Comparison of ENCODE assay signal across 23 cellular contexts in genomic region chr7:157641866-157642265, GRCh38.
DNase-seq lines count a peak whose midpoint lies in the region; ATAC-seq, FAIRE-seq and TF ChIP-seq lines count a peak whose summit lies in the region.
"Had no signal": no experiment of that assay in that cellular context is flagged by ENCODE, and none has a peak within 500 bp of the region (broad histone marks: within the 10 kb centered on the region; RNA-seq: fewer than 3 reads in every experiment).

No MANE protein-coding gene starts in this region.

- peaks cover 14 to 25% of the 10 kb centered on the region in 2 donors for H3K27me3 Mint-ChIP-seq in natural killer cell treated with Interleukin-12 subunit alpha and Interleukin-12 subunit beta and Interleukin-15 and Interleukin-18, amount 100 ng/mL, for 72 hours
- H3K27me3 Mint-ChIP-seq in natural killer cell (ENCODE audit: low read depth in 2 of 2) (peaks cover 18 to 23% of the 10 kb centered on the region in 2 donors), neural progenitor cell (ENCODE audit: insufficient read depth, low read depth) (peaks cover 11% of the 10 kb centered on the region)

- peaks cover 10% of the 10 kb centered on the region for H3K36me3 Mint-ChIP-seq in natural killer cell treated with Interleukin-12 subunit alpha and Interleukin-12 subunit beta and Interleukin-15 and Interleukin-18, amount 100 ng/mL, for 72 hours
- H3K36me3 Mint-ChIP-seq in natural killer cell (no peaks in the 10 kb centered on the region), neural progenitor cell (peaks cover 80% of the 10 kb centered on the region)

- no peaks in the 10 kb centered on the region for H3F3A ChIP-seq in neural progenitor cell (ENCODE audit: low read depth)

- H3K36me3 ChIP-seq in neural progenitor cell (peaks cover 3% of the 10 kb centered on the region), pancreas (no peaks in the 10 kb centered on the region)
- H3K36me3 ChIP-seq: BLaER1 had no signal

- no peaks in the 10 kb centered on the region for H3K79me2 ChIP-seq in neural progenitor cell (ENCODE audit: low read depth)

- H3K9ac ChIP-seq in neural progenitor cell = no peak overlapping the region
- H3K9ac ChIP-seq: BLaER1 had no signal

- H3K27ac Mint-ChIP-seq in natural killer cell treated with Interleukin-12 subunit alpha and Interleukin-12 subunit beta and Interleukin-15 and Interleukin-18, amount 100 ng/mL, for 72 hours = no peak overlapping the region
- H3K27ac Mint-ChIP-seq in natural killer cell (no peak overlapping the region), neural progenitor cell (no peak overlapping the region)
- H3K27ac Mint-ChIP-seq: B cell; CD4-positive, alpha-beta T cell; GM23338; H9 had no signal

- H4K20me1 ChIP-seq in neural progenitor cell (ENCODE audit: low read depth) = no peaks in the 10 kb centered on the region
- H4K20me1 ChIP-seq: BLaER1 had no signal

- peaks cover 13% of the 10 kb centered on the region for H3K27me3 ChIP-seq in neural progenitor cell
- H3K27me3 ChIP-seq in pancreas = no peaks in the 10 kb centered on the region
- H3K27me3 ChIP-seq: BLaER1 had no signal

- TF ChIP-seq CTCF in natural killer cell (IDR thresholded peaks at IDR 0.05) (no peak), neural progenitor cell (IDR thresholded peaks at IDR 0.05) (no peak), pancreas (IDR thresholded peaks at IDR 0.05) (no peak)

- no peak overlapping the region for H2AFZ ChIP-seq in neural progenitor cell (replicated peaks)
- H2AFZ ChIP-seq: GM23338 had no signal

- H3K9me3 ChIP-seq in neural progenitor cell (ENCODE audit: low read depth) (peaks cover 12% of the 10 kb centered on the region), pancreas (no peaks in the 10 kb centered on the region)

- H3K4me2 ChIP-seq in neural progenitor cell = no peak overlapping the region
- H3K4me2 ChIP-seq: BLaER1, GM23338 had no signal

- no peak overlapping the region for H3K4me3 Mint-ChIP-seq in natural killer cell treated with Interleukin-12 subunit alpha and Interleukin-12 subunit beta and Interleukin-15 and Interleukin-18, amount 100 ng/mL, for 72 hours
- H3K4me3 Mint-ChIP-seq in natural killer cell (no peak overlapping the region), neural progenitor cell (peak overlapping the region; percentile 62)
- H3K4me3 Mint-ChIP-seq: B cell; CD4-positive, alpha-beta T cell; CD8-positive, alpha-beta memory T cell; GM23338; H9 had no signal

- peak; percentile 31 for DNase-seq in natural killer cell treated with Interleukin-12 subunit alpha and Interleukin-12 subunit beta and Interleukin-15 and Interleukin-18, amount 100 ng/mL, for 72 hours (ENCODE audit: low spot score)
- DNase-seq in natural killer cell (no peak), neural progenitor cell (ENCODE audit: low spot score) (no peak), posterior vena cava (ENCODE audit: low spot score) (peak; percentile 73), LoVo (ENCODE audit: low spot score) (no peak), pancreas (no peak), cerebellar cortex (ENCODE audit: low spot score) (no peak)
- DNase-seq: CD4-positive, alpha-beta T cell; CD8-positive, alpha-beta memory T cell; DMS53; DMS79 treated with DMSO at 0.1 percent for 48 hours; GF-D8; H9 had no signal

- peaks cover 8% of the 10 kb centered on the region for H3K9me3 Mint-ChIP-seq in natural killer cell treated with Interleukin-12 subunit alpha and Interleukin-12 subunit beta and Interleukin-15 and Interleukin-18, amount 100 ng/mL, for 72 hours
- H3K9me3 Mint-ChIP-seq in natural killer cell = peaks cover 5 to 6% of the 10 kb centered on the region in 2 donors
- peaks cover 46% of the 10 kb centered on the region for H3K9me3 Mint-ChIP-seq in neural progenitor cell

- H3K27ac ChIP-seq in neural progenitor cell (no peak overlapping the region), pancreas (no peak overlapping the region)
- H3K27ac ChIP-seq: 22Rv1, BLaER1, C4-2B had no signal

- no peaks in the 10 kb centered on the region for H3K4me1 ChIP-seq in neural progenitor cell
- H3K4me1 ChIP-seq in pancreas = no peaks in the 10 kb centered on the region

- H3K4me1 Mint-ChIP-seq in natural killer cell treated with Interleukin-12 subunit alpha and Interleukin-12 subunit beta and Interleukin-15 and Interleukin-18, amount 100 ng/mL, for 72 hours (ENCODE audit: low read depth in 2 of 2) = no peaks in the 10 kb centered on the region
- no peaks in the 10 kb centered on the region for H3K4me1 Mint-ChIP-seq in natural killer cell
- H3K4me1 Mint-ChIP-seq in neural progenitor cell = peaks cover 13% of the 10 kb centered on the region
- H3K4me1 Mint-ChIP-seq: B cell; CD8-positive, alpha-beta memory T cell; GM23338; H9 had no signal

- H3K4me3 ChIP-seq in neural progenitor cell (no peak overlapping the region), pancreas (no peak overlapping the region)
- H3K4me3 ChIP-seq: BLaER1, GM23338 had no signal

- intact Hi-C loops in natural killer cell (cut with micrococcal nuclease) (no loop called here), posterior vena cava (cut with DNase I) (no loop called here), pancreas (cut with DNase I) (no loop called here)

- FAIRE-seq in pancreas (lab: Jason Lieb, UNC) = no peak
- FAIRE-seq: A204.1, GM12891, GM18507 had no signal

- WGBS in pancreas, 2 donors = 90 to 91% methylated on average over 8 of the region's 8 CpGs

- no peak for ATAC-seq in natural killer cell treated with Interleukin-12 subunit alpha and Interleukin-12 subunit beta and Interleukin-15 and Interleukin-18, amount 100 ng/mL, for 72 hours
- ATAC-seq in natural killer cell (no peak), pancreas (no peak), HG03196 (IDR thresholded peaks at IDR 0.05; ENCODE audit: unreplicated experiment) (no peak)
- ATAC-seq: GM23338, HCT116 had no signal

Comparison
In these comparisons a context has a peak if more than half of its experiments do, and no peak if none do; other contexts are left out.
1. DNase-seq: peak in natural killer cell treated with Interleukin-12 subunit alpha and Interleukin-12 subunit beta and Interleukin-15 and Interleukin-18, amount 100 ng/mL, for 72 hours (single experiment) and posterior vena cava (single experiment); none in natural killer cell (single experiment), neural progenitor cell (single experiment), LoVo (single experiment), pancreas (0 of 6) and cerebellar cortex (single experiment).